ENCODE assay signal across 9 cellular contexts in genomic region chr11:67371199-67371548, GRCh38. TPM values are rescaled to one million over a fixed set of nuclear protein-coding genes. Genes with fewer than 3 reads are reported as not detected.
DNase-seq lines count a peak whose midpoint lies in the region; ATAC-seq and TF ChIP-seq lines count a peak whose summit lies in the region.
"Had no signal": no experiment of that assay in that cellular context is flagged by ENCODE, and none has a peak within 500 bp of the region (broad histone marks: within the 10 kb centered on the region; RNA-seq: fewer than 3 reads in every experiment).

No MANE protein-coding gene starts in this region.

- no peak for TF ChIP-seq POLR2A in sigmoid colon (IDR thresholded peaks at IDR 0.05)

- peaks cover 34% of the 10 kb centered on the region for H3K27me3 Mint-ChIP-seq in CD4-positive, alpha-beta T cell
- peaks cover 40% of the 10 kb centered on the region for H3K27me3 Mint-ChIP-seq in dendritic cell treated with granulocyte-macrophage colony-stimulating factor and Interleukin-4, amounts not matched to agents 40 ng/mL and 50 ng/mL, for 4 days
- H3K27me3 Mint-ChIP-seq in activated CD8-positive, alpha-beta memory T cell treated with anti-CD3 and anti-CD28 coated beads, Interleukin-2, amount 10 ng/mL, durations not matched to agents 7 days and 5 days = peaks cover 58% of the 10 kb centered on the region

- H3F3A ChIP-seq in PC-3 (ENCODE audit: low read length, unreplicated experiment) = peaks cover 13% of the 10 kb centered on the region

- H3K27me3 ChIP-seq in CD4-positive, alpha-beta T cell (ENCODE audit: control insufficient read depth, insufficient read depth, low read length) = peaks cover 12% of the 10 kb centered on the region
- H3K27me3 ChIP-seq in PC-3 (ENCODE audit: low read length) = no peaks in the 10 kb centered on the region
- H3K27me3 ChIP-seq in sigmoid colon = no peaks in the 10 kb centered on the region

- H3K9me2 ChIP-seq in PC-3 (replicated peaks; ENCODE audit: low read length) = no peaks in the 10 kb centered on the region

- no peaks in the 10 kb centered on the region for H3K9me3 Mint-ChIP-seq in CD4-positive, alpha-beta T cell
- H3K9me3 Mint-ChIP-seq in dendritic cell treated with granulocyte-macrophage colony-stimulating factor and Interleukin-4, amounts not matched to agents 40 ng/mL and 50 ng/mL, for 4 days = no peaks in the 10 kb centered on the region
- H3K9me3 Mint-ChIP-seq in activated CD8-positive, alpha-beta memory T cell treated with anti-CD3 and anti-CD28 coated beads, Interleukin-2, amount 10 ng/mL, durations not matched to agents 7 days and 5 days (ENCODE audit: low read depth) = no peaks in the 10 kb centered on the region

- H4K20me1 ChIP-seq in PC-3 (ENCODE audit: low read length) = peaks cover 53% of the 10 kb centered on the region

- WGBS in sigmoid colon, 2 donors = 33 to 41% methylated on average over 3 of the region's 3 CpGs

- peak overlapping the region; percentile 90 for H3K4me3 ChIP-seq in PC-3 (ENCODE audit: low read length)
- peak overlapping the region in 2 of 4 donors; percentile 69 to 78 for H3K4me3 ChIP-seq in sigmoid colon

- no peak overlapping the region for H3K27ac ChIP-seq in CD4-positive, alpha-beta T cell (ENCODE audit: low read depth, low read length)
- H3K27ac ChIP-seq in PC-3 (ENCODE audit: low read length) = 0 out of 2 replicates have a peak overlapping the region, but pooled peaks have one; percentile 51
- peak overlapping the region; percentile 85 to 100 (median 92) for H3K27ac ChIP-seq in sigmoid colon

- H3K4me1 Mint-ChIP-seq in CD4-positive, alpha-beta T cell (ENCODE audit: low read depth) = peaks cover 63% of the 10 kb centered on the region
- peaks cover 82% of the 10 kb centered on the region for H3K4me1 Mint-ChIP-seq in dendritic cell treated with granulocyte-macrophage colony-stimulating factor and Interleukin-4, amounts not matched to agents 40 ng/mL and 50 ng/mL, for 4 days (ENCODE audit: low read depth)
- H3K4me1 Mint-ChIP-seq in activated CD8-positive, alpha-beta memory T cell treated with anti-CD3 and anti-CD28 coated beads, Interleukin-2, amount 10 ng/mL, durations not matched to agents 7 days and 5 days = peaks cover 50% of the 10 kb centered on the region

- H3K36me3 ChIP-seq in PC-3 (ENCODE audit: low read depth, low read length) (peaks cover 24% of the 10 kb centered on the region; the same call in 1 of the 2 replicates), sigmoid colon (no peaks in the 10 kb centered on the region)

- H3K36me3 Mint-ChIP-seq in CD4-positive, alpha-beta T cell (ENCODE audit: low read depth) = peaks cover 5% of the 10 kb centered on the region
- no peaks in the 10 kb centered on the region for H3K36me3 Mint-ChIP-seq in dendritic cell treated with granulocyte-macrophage colony-stimulating factor and Interleukin-4, amounts not matched to agents 40 ng/mL and 50 ng/mL, for 4 days (ENCODE audit: low read depth)
- no peaks in the 10 kb centered on the region for H3K36me3 Mint-ChIP-seq in activated CD8-positive, alpha-beta memory T cell treated with anti-CD3 and anti-CD28 coated beads, Interleukin-2, amount 10 ng/mL, durations not matched to agents 7 days and 5 days

- CTCF ChIA-PET in CD4-positive, alpha-beta T cell (lab: Charles Lee) = interaction anchor here (1.4 to 3.0 kb wide), 6 partner anchors 8 to 25 kb away, joined by 4 to 32 read pairs (median 10); partner anchors contain the start of gene POLD4
- CTCF ChIA-PET in PC-3 (lab: Charles Lee) = interaction anchor here (0.6 to 1.9 kb wide), 6 partner anchors 9 to 25 kb away, joined by 3 to 10 read pairs (median 4); partner anchors contain the start of gene POLD4
- CTCF ChIA-PET in activated CD8-positive, alpha-beta memory T cell treated with anti-CD3 and anti-CD28 coated beads, Interleukin-2, amount 10 ng/mL, durations not matched to agents 7 days and 5 days (lab: Charles Lee) = interaction anchor here (1.9 to 32.6 kb wide), 4 partner anchors 5 to 32 kb away, joined by 5 to 1153 read pairs (median 588); partner anchors contain the start of genes CLCF1, POLD4 and RAD9A

- H3K4me2 ChIP-seq in PC-3 (ENCODE audit: low read length) = peak overlapping the region; percentile 94

- H3K4me1 ChIP-seq in PC-3 (ENCODE audit: insufficient read depth, low read length) (peaks cover 39% of the 10 kb centered on the region), sigmoid colon (peaks cover 0 to 90% (median 80%) of the 10 kb centered on the region in 4 donors)

- H3K9ac ChIP-seq in PC-3 (ENCODE audit: low read length) = 0 out of 2 replicates have a peak overlapping the region, but pooled peaks have one; percentile 100

- no peak for TF ChIP-seq CTCF in CD4-positive, alpha-beta T cell (IDR thresholded peaks at IDR 0.05)
- TF ChIP-seq CTCF in PC-3 (conservative IDR thresholded peaks at IDR 0.05; ENCODE audit: low read depth, low read length) (no peak), sigmoid colon (IDR thresholded peaks at IDR 0.05) (no peak), omental fat pad (IDR thresholded peaks at IDR 0.05) (no peak)

- BruUV-seq in PC-3 (replicated peaks; lab: Mats Ljungman, UMichigan) = TSS peak; percentile 34

- peak overlapping the region; percentile 94 for H3K4me3 Mint-ChIP-seq in CD4-positive, alpha-beta T cell
- H3K4me3 Mint-ChIP-seq in dendritic cell treated with granulocyte-macrophage colony-stimulating factor and Interleukin-4, amounts not matched to agents 40 ng/mL and 50 ng/mL, for 4 days = peak overlapping the region; percentile 70
- no peak overlapping the region for H3K4me3 Mint-ChIP-seq in activated CD8-positive, alpha-beta memory T cell treated with anti-CD3 and anti-CD28 coated beads, Interleukin-2, amount 10 ng/mL, durations not matched to agents 7 days and 5 days

- no peaks in the 10 kb centered on the region for H3K9me3 ChIP-seq in CD4-positive, alpha-beta T cell (ENCODE audit: control insufficient read depth, low read length)
- H3K9me3 ChIP-seq in PC-3 (ENCODE audit: low read length) (no peaks in the 10 kb centered on the region), sigmoid colon (no peaks in the 10 kb centered on the region)

- H2AFZ ChIP-seq in PC-3 (ENCODE audit: low read length) = no peak overlapping the region

- H3K27ac Mint-ChIP-seq in CD4-positive, alpha-beta T cell = peak overlapping the region; percentile 85
- H3K27ac Mint-ChIP-seq in dendritic cell treated with granulocyte-macrophage colony-stimulating factor and Interleukin-4, amounts not matched to agents 40 ng/mL and 50 ng/mL, for 4 days = peak overlapping the region; percentile 57
- H3K27ac Mint-ChIP-seq in activated CD8-positive, alpha-beta memory T cell treated with anti-CD3 and anti-CD28 coated beads, Interleukin-2, amount 10 ng/mL, durations not matched to agents 7 days and 5 days = no peak overlapping the region

- intact Hi-C loops in CD4-positive, alpha-beta T cell (cut with DNase I, micrococcal nuclease) = no loop called here
- intact Hi-C loops in PC-3 (cut with micrococcal nuclease) = loop anchor here (5.0 kb wide), 1 partner anchor 109 kb away; no protein-coding TSS in a partner anchor
- intact Hi-C loops in dendritic cell treated with granulocyte-macrophage colony-stimulating factor and Interleukin-4, amounts not matched to agents 40 ng/mL and 50 ng/mL, for 4 days (cut with micrococcal nuclease) = no loop called here
- intact Hi-C loops in sigmoid colon (cut with DNase I) = no loop called here

- POLR2A ChIA-PET in CD4-positive, alpha-beta T cell (lab: Charles Lee) = interaction anchor here (1.4 to 8.2 kb wide), 4 partner anchors 8 to 25 kb away, joined by 6 to 81 read pairs (median 9); partner anchors contain the start of gene POLD4
- POLR2A ChIA-PET in PC-3 (lab: Charles Lee; ENCODE audit: unreplicated experiment) = no interaction called here

- DNase-seq in CD4-positive, alpha-beta T cell = no peak
- DNase-seq in PC-3 (no peak), sigmoid colon (no peak), COLO668 (lab: John Stamatoyannopoulos, UW; ENCODE audit: unreplicated experiment) (no peak), SW480 (ENCODE audit: low spot score) (no peak), omental fat pad (ENCODE audit: low spot score) (no peak)
- no peak for DNase-seq in activated CD8-positive, alpha-beta memory T cell treated with anti-CD3 and anti-CD28 coated beads, Interleukin-2, amount 10 ng/mL, durations not matched to agents 7 days and 5 days
- DNase-seq: activated CD8-positive, alpha-beta memory T cell treated with anti-CD3 and anti-CD28 coated beads for 24 hours had no signal

- H3K79me2 ChIP-seq in PC-3 (ENCODE audit: low read length) = peaks cover 73% of the 10 kb centered on the region

- no peak for TF ChIP-seq EP300 in sigmoid colon (IDR thresholded peaks at IDR 0.05)

- no peak for ATAC-seq in CD4-positive, alpha-beta T cell (ENCODE audit: poor library complexity)
- ATAC-seq in PC-3 (no peak), omental fat pad (ENCODE audit: low FRiP score) (no peak)
- no peak for ATAC-seq in activated CD8-positive, alpha-beta memory T cell treated with anti-CD3 and anti-CD28 coated beads, Interleukin-2, amount 10 ng/mL, durations not matched to agents 7 days and 5 days

RNA-seq across cellular contexts. Expression of gene CLCF1, which starts 2.2 kb away (rescaled TPM):
- total RNA-seq in CD4-positive, alpha-beta T cell = 1 to 10 TPM; 6.0 to 6.9 TPM
- 48.3 and 63.5 TPM in 2 replicates for total RNA-seq in PC-3 (2014; rRNA removed)
- 10 to 100 TPM in 1 of 4 donors, 1 to 10 TPM in 3; 2.9 to 49.8 (median 6.6) TPM for total RNA-seq in sigmoid colon
- polyA plus RNA-seq in sigmoid colon = 1 to 10 TPM in 2 of 3 donors, under 1 TPM in 1; 0.92 to 6.5 (median 2.4) TPM
- total RNA-seq in omental fat pad = 10 to 100 TPM in 3 of 4 donors, 1 to 10 TPM in 1; 4.1 to 51.4 (median 25.1) TPM
- 1 to 10 TPM in 1 of 2 experiments, under 1 TPM in 1; 0.76 to 1.9 TPM for total RNA-seq in activated CD8-positive, alpha-beta memory T cell treated with anti-CD3 and anti-CD28 coated beads, Interleukin-2, amount 10 ng/mL, durations not matched to agents 7 days and 5 days

RNA-seq across cellular contexts. Expression of gene POLD4, which starts 17.8 kb away (rescaled TPM):
- total RNA-seq in CD4-positive, alpha-beta T cell = 10 to 100 TPM; 31.7 to 39.5 TPM
- total RNA-seq in PC-3 (2014; rRNA removed) = 78.5 and 81.5 TPM in 2 replicates
- total RNA-seq in sigmoid colon = 10 to 100 TPM; 48.5 to 78.9 (median 67.0) TPM
- 100 to 1,000 TPM; 381 to 748 (median 498) TPM for polyA plus RNA-seq in sigmoid colon
- 100 to 1,000 TPM in 1 of 4 donors, 10 to 100 TPM in 3; 67.5 to 141 (median 81.9) TPM for total RNA-seq in omental fat pad
- total RNA-seq in activated CD8-positive, alpha-beta memory T cell treated with anti-CD3 and anti-CD28 coated beads, Interleukin-2, amount 10 ng/mL, durations not matched to agents 7 days and 5 days = 10 to 100 TPM; 36.5 to 49.6 TPM

RNA-seq across cellular contexts. Expression of gene RAD9A, which starts 20.6 kb away (rescaled TPM):
- 10 to 100 TPM; 19.3 to 20.3 TPM for total RNA-seq in CD4-positive, alpha-beta T cell
- total RNA-seq in PC-3 (2014; rRNA removed) (45.5 and 48.9 TPM in 2 replicates), sigmoid colon (10 to 100 TPM; 11.4 to 18.1 (median 16.5) TPM), omental fat pad (10 to 100 TPM in 2 of 4 donors, 1 to 10 TPM in 2; 5.5 to 18.0 (median 10.4) TPM)
- polyA plus RNA-seq in sigmoid colon = 10 to 100 TPM in 1 of 3 donors, 1 to 10 TPM in 2; 6.5 to 33.9 (median 6.6) TPM
- 10 to 100 TPM; 49.6 to 80.5 TPM for total RNA-seq in activated CD8-positive, alpha-beta memory T cell treated with anti-CD3 and anti-CD28 coated beads, Interleukin-2, amount 10 ng/mL, durations not matched to agents 7 days and 5 days

RNA-seq across cellular contexts. Expression of gene PPP1CA, which starts 30.5 kb away (rescaled TPM):
- total RNA-seq in CD4-positive, alpha-beta T cell = 10 to 100 TPM; 42.0 to 45.5 TPM
- total RNA-seq in PC-3 (2014; rRNA removed) = 449 and 477 TPM in 2 replicates
- total RNA-seq in sigmoid colon = 10 to 100 TPM; 59.5 to 87.0 (median 80.0) TPM
- polyA plus RNA-seq in sigmoid colon = 100 to 1,000 TPM; 228 to 357 (median 235) TPM
- 100 to 1,000 TPM in 2 of 4 donors, 10 to 100 TPM in 2; 91.9 to 110 (median 97.6) TPM for total RNA-seq in omental fat pad
- 100 to 1,000 TPM; 309 to 360 TPM for total RNA-seq in activated CD8-positive, alpha-beta memory T cell treated with anti-CD3 and anti-CD28 coated beads, Interleukin-2, amount 10 ng/mL, durations not matched to agents 7 days and 5 days

RNA-seq across cellular contexts. Expression of gene TBC1D10C, which starts 32.7 kb away (rescaled TPM):
- total RNA-seq in CD4-positive, alpha-beta T cell = 100 to 1,000 TPM; 205 to 212 TPM
- total RNA-seq in PC-3 (2014; rRNA removed) (not detected in 2 replicates), sigmoid colon (1 to 10 TPM in 2 of 4 donors, under 1 TPM in 1, not detected in 1; 0.71 to 2.5 (median 1.2) TPM), omental fat pad (1 to 10 TPM; 1.6 to 7.1 (median 3.4) TPM)
- 10 to 100 TPM in 1 of 3 donors, 1 to 10 TPM in 2; 1.6 to 48.2 (median 1.8) TPM for polyA plus RNA-seq in sigmoid colon
- total RNA-seq in activated CD8-positive, alpha-beta memory T cell treated with anti-CD3 and anti-CD28 coated beads, Interleukin-2, amount 10 ng/mL, durations not matched to agents 7 days and 5 days = 100 to 1,000 TPM; 278 to 312 TPM
